20 cellular contexts compared by ENCODE assay signal in the genomic region with DNA sequence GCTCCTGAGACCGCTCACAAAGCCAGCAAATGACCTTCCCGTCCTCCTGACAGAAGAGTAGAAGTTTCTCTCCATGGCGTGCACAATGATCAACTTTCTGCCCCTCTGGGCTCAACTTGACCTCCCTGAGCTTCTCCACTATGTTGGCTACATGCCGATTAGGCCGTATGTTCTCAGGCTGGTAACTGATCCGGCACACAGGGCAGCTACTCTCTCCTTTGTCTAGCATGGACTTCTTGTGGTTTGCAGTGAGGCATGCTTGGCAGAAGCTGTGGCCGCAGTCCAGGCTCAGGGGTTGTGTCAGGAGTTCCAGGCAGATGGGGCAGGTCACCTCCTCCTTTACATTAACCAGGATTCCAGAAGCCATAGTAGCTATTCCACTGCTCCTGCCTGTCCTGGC. TPM values are rescaled to one million over a fixed set of nuclear protein-coding genes. Genes with fewer than 3 reads are reported as not detected.
DNase-seq lines count a peak whose midpoint lies in the region; ATAC-seq and TF ChIP-seq lines count a peak whose summit lies in the region.
"Had no signal": no experiment of that assay in that cellular context is flagged by ENCODE, and none has a peak within 500 bp of the region (broad histone marks: within the 10 kb centered on the region; RNA-seq: fewer than 3 reads in every experiment).

No MANE protein-coding gene starts in this region.

- H3K4me1 Mint-ChIP-seq in activated CD4-positive, alpha-beta T cell treated with anti-CD3 and anti-CD28 coated beads, Interleukin-2, amount 10 ng/mL, durations not matched to agents 24 days and 14 days: peaks cover 35% of the 10 kb centered on the region
- peaks cover 25% of the 10 kb centered on the region for H3K4me1 Mint-ChIP-seq in activated CD4-positive, alpha-beta T cell treated with anti-CD3 and anti-CD28 coated beads for 36 hours
- H3K4me1 Mint-ChIP-seq in dendritic cell treated with granulocyte-macrophage colony-stimulating factor and Interleukin-4, amounts not matched to agents 40 ng/mL and 50 ng/mL, for 4 days (ENCODE audit: low read depth): peaks cover 40% of the 10 kb centered on the region

- 42% methylated on average over 6 of the region's 7 CpGs for WGBS in SK-N-SH (ENCODE audit: low lambda C conversion rate)

- DNase-seq in activated CD4-positive, alpha-beta T cell treated with anti-CD3 and anti-CD28 coated beads, Interleukin-2, amount 10 ng/mL, durations not matched to agents 24 days and 14 days: peak; percentile 51
- no peak for DNase-seq in activated CD4-positive, alpha-beta T cell treated with anti-CD3 and anti-CD28 coated beads for 36 hours
- DNase-seq in SK-N-SH (no peak), renal cortical epithelial cell (ENCODE audit: low read depth) (peak; percentile 38), medulla oblongata (ENCODE audit: extremely low spot score) (no peak), BE2C (no peak), AG08396 (ENCODE audit: low spot score) (no peak)
- DNase-seq: DND-41, GF-D8, GM23248, NCI-H187, NCI-H226, NCI-H524 treated with DMSO at 0.1 percent for 48 hours had no signal

- no peak overlapping the region for H3K27ac ChIP-seq in SK-N-SH (ENCODE audit: low read depth in 2 of 2, low read length in 1 of 2)
- H3K27ac ChIP-seq: 22Rv1, GM23248 had no signal

- POLR2A ChIA-PET in activated CD4-positive, alpha-beta T cell treated with anti-CD3 and anti-CD28 coated beads for 36 hours (lab: Charles Lee): no interaction called here
- POLR2A ChIA-PET in SK-N-SH (lab: Yijun Ruan, JAX): no interaction called here

- TF ChIP-seq CTCF in SK-N-SH (IDR thresholded peaks at IDR 0.05): no peak
- TF ChIP-seq CTCF in BE2C (IDR thresholded peaks at IDR 0.05; ENCODE audit: low read depth, low read length): no peak

- H3K36me3 Mint-ChIP-seq in activated CD4-positive, alpha-beta T cell treated with anti-CD3 and anti-CD28 coated beads, Interleukin-2, amount 10 ng/mL, durations not matched to agents 24 days and 14 days (ENCODE audit: low read depth): peaks cover 38% of the 10 kb centered on the region
- peaks cover 35% of the 10 kb centered on the region for H3K36me3 Mint-ChIP-seq in activated CD4-positive, alpha-beta T cell treated with anti-CD3 and anti-CD28 coated beads for 36 hours (ENCODE audit: low read depth)
- H3K36me3 Mint-ChIP-seq in dendritic cell treated with granulocyte-macrophage colony-stimulating factor and Interleukin-4, amounts not matched to agents 40 ng/mL and 50 ng/mL, for 4 days (ENCODE audit: low read depth): peaks cover 54% of the 10 kb centered on the region

- H3K9me3 Mint-ChIP-seq in activated CD4-positive, alpha-beta T cell treated with anti-CD3 and anti-CD28 coated beads, Interleukin-2, amount 10 ng/mL, durations not matched to agents 24 days and 14 days: no peaks in the 10 kb centered on the region
- H3K9me3 Mint-ChIP-seq in activated CD4-positive, alpha-beta T cell treated with anti-CD3 and anti-CD28 coated beads for 36 hours (ENCODE audit: low read depth): peaks cover 2% of the 10 kb centered on the region
- H3K9me3 Mint-ChIP-seq in dendritic cell treated with granulocyte-macrophage colony-stimulating factor and Interleukin-4, amounts not matched to agents 40 ng/mL and 50 ng/mL, for 4 days: no peaks in the 10 kb centered on the region

- no peak overlapping the region for H2AFZ ChIP-seq in SK-N-SH (ENCODE audit: low read depth)
- H2AFZ ChIP-seq: GM23248 had no signal

- H3K27me3 ChIP-seq in SK-N-SH (ENCODE audit: insufficient read depth) (no peaks in the 10 kb centered on the region), BE2C (no peaks in the 10 kb centered on the region)

- ATAC-seq in activated CD4-positive, alpha-beta T cell treated with anti-CD3 and anti-CD28 coated beads for 36 hours: no peak
- ATAC-seq: HCT116, Panc1 had no signal

- H3K79me2 ChIP-seq in SK-N-SH (ENCODE audit: insufficient read depth): peaks cover 41% of the 10 kb centered on the region

- H3K4me3 ChIP-seq in SK-N-SH (ENCODE audit: low read depth in 2 of 2, low read length in 1 of 2): no peak overlapping the region
- no peak overlapping the region for H3K4me3 ChIP-seq in BE2C (ENCODE audit: low read depth, low read length)
- H3K4me3 ChIP-seq: GM23248 had no signal

- H3K36me3 ChIP-seq in SK-N-SH (replicated peaks in 1 of 2; ENCODE audit: control insufficient read depth in 1 of 2, insufficient read depth in 2 of 2, low read length in 1 of 2) (peaks cover 16 to 22% of the 10 kb centered on the region in 2 experiments), BE2C (no peaks in the 10 kb centered on the region)

- H4K20me1 ChIP-seq in SK-N-SH (ENCODE audit: insufficient read depth): no peaks in the 10 kb centered on the region

- CTCF ChIA-PET in activated CD4-positive, alpha-beta T cell treated with anti-CD3 and anti-CD28 coated beads for 36 hours (lab: Charles Lee): interaction anchor here (1.3 kb wide), 1 partner anchor 11 kb away, joined by 3 read pairs; no protein-coding TSS in a partner anchor
- CTCF ChIA-PET in SK-N-SH (lab: Yijun Ruan, JAX): no interaction called here

- H3K27me3 Mint-ChIP-seq in activated CD4-positive, alpha-beta T cell treated with anti-CD3 and anti-CD28 coated beads, Interleukin-2, amount 10 ng/mL, durations not matched to agents 24 days and 14 days: no peaks in the 10 kb centered on the region
- no peaks in the 10 kb centered on the region for H3K27me3 Mint-ChIP-seq in activated CD4-positive, alpha-beta T cell treated with anti-CD3 and anti-CD28 coated beads for 36 hours
- H3K27me3 Mint-ChIP-seq in dendritic cell treated with granulocyte-macrophage colony-stimulating factor and Interleukin-4, amounts not matched to agents 40 ng/mL and 50 ng/mL, for 4 days: no peaks in the 10 kb centered on the region

- no peak overlapping the region for H3K9ac ChIP-seq in SK-N-SH
- H3K9ac ChIP-seq: GM23248 had no signal

- H3K27ac Mint-ChIP-seq in activated CD4-positive, alpha-beta T cell treated with anti-CD3 and anti-CD28 coated beads, Interleukin-2, amount 10 ng/mL, durations not matched to agents 24 days and 14 days: no peak overlapping the region
- H3K27ac Mint-ChIP-seq in activated CD4-positive, alpha-beta T cell treated with anti-CD3 and anti-CD28 coated beads for 36 hours: no peak overlapping the region
- H3K27ac Mint-ChIP-seq in dendritic cell treated with granulocyte-macrophage colony-stimulating factor and Interleukin-4, amounts not matched to agents 40 ng/mL and 50 ng/mL, for 4 days: peak overlapping the region; percentile 57

- TF ChIP-seq RAD21 in SK-N-SH (IDR thresholded peaks at IDR 0.05; ENCODE audit: low read length): no peak

- no peaks in the 10 kb centered on the region for H3K9me3 ChIP-seq in SK-N-SH
- H3K9me3 ChIP-seq in BE2C: no peaks in the 10 kb centered on the region

- no peak overlapping the region for H3K4me2 ChIP-seq in SK-N-SH

- H3F3A ChIP-seq in SK-N-SH (replicated peaks; ENCODE audit: insufficient read depth): peaks cover 8% of the 10 kb centered on the region

- no peak for TF ChIP-seq EP300 in SK-N-SH (IDR thresholded peaks at IDR 0.05; ENCODE audit: borderline replicate concordance in 1 of 2, low read depth in 1 of 2, low read length in 1 of 2)

- H3K4me3 Mint-ChIP-seq in activated CD4-positive, alpha-beta T cell treated with anti-CD3 and anti-CD28 coated beads, Interleukin-2, amount 10 ng/mL, durations not matched to agents 24 days and 14 days: no peak overlapping the region
- no peak overlapping the region for H3K4me3 Mint-ChIP-seq in activated CD4-positive, alpha-beta T cell treated with anti-CD3 and anti-CD28 coated beads for 36 hours
- H3K4me3 Mint-ChIP-seq in dendritic cell treated with granulocyte-macrophage colony-stimulating factor and Interleukin-4, amounts not matched to agents 40 ng/mL and 50 ng/mL, for 4 days: no peak overlapping the region

- intact Hi-C loops in activated CD4-positive, alpha-beta T cell treated with anti-CD3 and anti-CD28 coated beads, Interleukin-2, amount 10 ng/mL, durations not matched to agents 24 days and 14 days (cut with micrococcal nuclease): loop anchor here (10.0 kb wide), 2 partner anchors 555 to 735 kb away; a partner anchor contains a TSS
- intact Hi-C loops in activated CD4-positive, alpha-beta T cell treated with anti-CD3 and anti-CD28 coated beads for 36 hours (cut with DNase I, micrococcal nuclease): loop anchor here (10.0 kb wide), 4 partner anchors 555 to 1055 kb away; a partner anchor contains a TSS
- intact Hi-C loops in dendritic cell treated with granulocyte-macrophage colony-stimulating factor and Interleukin-4, amounts not matched to agents 40 ng/mL and 50 ng/mL, for 4 days (cut with micrococcal nuclease): loop anchor here (5.0 to 10.0 kb wide), 2 partner anchors 132 to 555 kb away; a partner anchor contains a TSS

- H3K9me2 ChIP-seq in SK-N-SH: no peaks in the 10 kb centered on the region

- H3K4me1 ChIP-seq in SK-N-SH (ENCODE audit: control insufficient read depth in 1 of 2, insufficient read depth in 2 of 2, low read depth in 1 of 2, low read length in 1 of 2) (no peaks in the 10 kb centered on the region), BE2C (no peaks in the 10 kb centered on the region)

RNA-seq across cellular contexts. Expression of a gene that starts 5.1 kb away (rescaled TPM):
- total RNA-seq in activated CD4-positive, alpha-beta T cell treated with anti-CD3 and anti-CD28 coated beads, Interleukin-2, amount 10 ng/mL, durations not matched to agents 24 days and 14 days: 9.3 and 9.7 TPM in 2 replicates
- total RNA-seq in activated CD4-positive, alpha-beta T cell treated with anti-CD3 and anti-CD28 coated beads for 36 hours: 10 to 100 TPM; 16.4 to 17.9 TPM
- 22.9 and 29.4 TPM in 2 replicates for polyA plus RNA-seq in SK-N-SH (2012; rRNA removed)
- 25.9 and 27.1 TPM in 2 replicates for polyA plus RNA-seq in SK-N-SH (2012; cell fraction: cytosol; rRNA removed)
- polyA plus RNA-seq in SK-N-SH (2012; cell fraction: nucleus; rRNA removed): 19.6 and 26.8 TPM in 2 replicates
- 37.2 and 44.3 TPM in 2 replicates for total RNA-seq in renal cortical epithelial cell
- polyA plus RNA-seq in BE2C (2012; ENCODE audit: insufficient read depth, insufficient read length, low read depth): 1.1 TPM

RNA-seq across cellular contexts. Expression of a gene that starts 9.8 kb away (rescaled TPM):
- 104 and 107 TPM in 2 replicates for total RNA-seq in activated CD4-positive, alpha-beta T cell treated with anti-CD3 and anti-CD28 coated beads, Interleukin-2, amount 10 ng/mL, durations not matched to agents 24 days and 14 days
- total RNA-seq in activated CD4-positive, alpha-beta T cell treated with anti-CD3 and anti-CD28 coated beads for 36 hours: 100 to 1,000 TPM in 1 of 2 experiments, 10 to 100 TPM in 1; 73.4 to 101 TPM
- polyA plus RNA-seq in SK-N-SH (2012; rRNA removed): 47.1 and 80.4 TPM in 2 replicates
- polyA plus RNA-seq in SK-N-SH (2012; cell fraction: cytosol; rRNA removed): 45.7 and 47.7 TPM in 2 replicates
- polyA plus RNA-seq in SK-N-SH (2012; cell fraction: nucleus; rRNA removed): 118 and 211 TPM in 2 replicates
- 148 and 284 TPM in 2 replicates for total RNA-seq in renal cortical epithelial cell
- polyA plus RNA-seq in BE2C (2012; ENCODE audit: insufficient read depth, insufficient read length, low read depth): not detected

RNA-seq across cellular contexts. Expression of a gene that starts 55.0 kb away (rescaled TPM):
- total RNA-seq in activated CD4-positive, alpha-beta T cell treated with anti-CD3 and anti-CD28 coated beads, Interleukin-2, amount 10 ng/mL, durations not matched to agents 24 days and 14 days: 5.3 TPM in 2 replicates
- 10 to 100 TPM; 10.4 to 11.8 TPM for total RNA-seq in activated CD4-positive, alpha-beta T cell treated with anti-CD3 and anti-CD28 coated beads for 36 hours
- 3.2 and 4.6 TPM in 2 replicates for polyA plus RNA-seq in SK-N-SH (2012; rRNA removed)
- 3.9 and 4.2 TPM in 2 replicates for polyA plus RNA-seq in SK-N-SH (2012; cell fraction: cytosol; rRNA removed)
- 2.9 and 6.8 TPM in 2 replicates for polyA plus RNA-seq in SK-N-SH (2012; cell fraction: nucleus; rRNA removed)
- total RNA-seq in renal cortical epithelial cell: 10.7 and 15.3 TPM in 2 replicates
- not detected for polyA plus RNA-seq in BE2C (2012; ENCODE audit: insufficient read depth, insufficient read length, low read depth)

RNA-seq across cellular contexts. Expression of a gene that starts 56.4 kb away (rescaled TPM):
- total RNA-seq in activated CD4-positive, alpha-beta T cell treated with anti-CD3 and anti-CD28 coated beads, Interleukin-2, amount 10 ng/mL, durations not matched to agents 24 days and 14 days: 0.16 TPM in 1 of 2 replicates, not detected in the other
- total RNA-seq in activated CD4-positive, alpha-beta T cell treated with anti-CD3 and anti-CD28 coated beads for 36 hours: under 1 TPM; 0.14 to 0.16 TPM
- not detected in 2 replicates for polyA plus RNA-seq in SK-N-SH (2012; rRNA removed)
- not detected in 2 replicates for polyA plus RNA-seq in SK-N-SH (2012; cell fraction: cytosol; rRNA removed)
- polyA plus RNA-seq in SK-N-SH (2012; cell fraction: nucleus; rRNA removed): not detected in 2 replicates
- total RNA-seq in renal cortical epithelial cell: not detected in 2 replicates
- not detected for polyA plus RNA-seq in BE2C (2012; ENCODE audit: insufficient read depth, insufficient read length, low read depth)
- total RNA-seq: GM23248, HT1080 had no signal
- polyA plus RNA-seq: AG04450, BJ, GM23248 had no signal

Comparison
In these comparisons a context has a peak if more than half of its experiments do, and no peak if none do; other contexts are left out.
1. DNase-seq: peak in activated CD4-positive, alpha-beta T cell treated with anti-CD3 and anti-CD28 coated beads, Interleukin-2, amount 10 ng/mL, durations not matched to agents 24 days and 14 days (single experiment) and renal cortical epithelial cell (single experiment); none in activated CD4-positive, alpha-beta T cell treated with anti-CD3 and anti-CD28 coated beads for 36 hours (single experiment), SK-N-SH (single experiment), medulla oblongata (single experiment), BE2C (single experiment) and AG08396 (single experiment).